1 cellular context compared by ENCODE assay signal in genomic region chr13:110499621-110500281, GRCh38.
TF ChIP-seq lines count a peak whose summit lies in the region.

No MANE protein-coding gene starts in this region.

TF ChIP-seq in HepG2, 621 proteins besides CTCF, POLR2A, EP300 and RAD21 (continued from another document):
- TF ChIP-seq, protein P1, sequence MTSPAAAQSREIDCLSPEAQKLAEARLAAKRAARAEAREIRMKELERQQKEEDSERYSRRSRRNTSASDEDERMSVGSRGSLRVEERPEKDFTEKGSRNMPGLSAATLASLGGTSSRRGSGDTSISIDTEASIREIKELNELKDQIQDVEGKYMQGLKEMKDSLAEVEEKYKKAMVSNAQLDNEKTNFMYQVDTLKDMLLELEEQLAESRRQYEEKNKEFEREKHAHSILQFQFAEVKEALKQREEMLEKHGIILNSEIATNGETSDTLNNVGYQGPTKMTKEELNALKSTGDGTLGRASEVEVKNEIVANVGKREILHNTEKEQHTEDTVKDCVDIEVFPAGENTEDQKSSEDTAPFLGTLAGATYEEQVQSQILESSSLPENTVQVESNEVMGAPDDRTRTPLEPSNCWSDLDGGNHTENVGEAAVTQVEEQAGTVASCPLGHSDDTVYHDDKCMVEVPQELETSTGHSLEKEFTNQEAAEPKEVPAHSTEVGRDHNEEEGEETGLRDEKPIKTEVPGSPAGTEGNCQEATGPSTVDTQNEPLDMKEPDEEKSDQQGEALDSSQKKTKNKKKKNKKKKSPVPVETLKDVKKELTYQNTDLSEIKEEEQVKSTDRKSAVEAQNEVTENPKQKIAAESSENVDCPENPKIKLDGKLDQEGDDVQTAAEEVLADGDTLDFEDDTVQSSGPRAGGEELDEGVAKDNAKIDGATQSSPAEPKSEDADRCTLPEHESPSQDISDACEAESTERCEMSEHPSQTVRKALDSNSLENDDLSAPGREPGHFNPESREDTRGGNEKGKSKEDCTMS (CRISPR knock-in tag; conservative IDR thresholded peaks at IDR 0.05), result no peak
- TF ChIP-seq NR2F1 (CRISPR knock-in tag; IDR thresholded peaks at IDR 0.05) (no peak), ARID3A (IDR thresholded peaks at IDR 0.05; ENCODE audit: low read depth, low read length) (no peak), SIX1 (CRISPR knock-in tag; IDR thresholded peaks at IDR 0.05; ENCODE audit: borderline replicate concordance) (no peak), ZNF12 (CRISPR knock-in tag; IDR thresholded peaks at IDR 0.05) (no peak)
TF ChIP-seq in HepG2: peak in this region for 0.
